In genomic region chr6:149082320-149082719, GRCh38 we compare ENCODE assay signal across 1 cellular context.
TF ChIP-seq lines count a peak whose summit lies in the region.

No MANE protein-coding gene starts in this region.

TF ChIP-seq in GM12878, 131 proteins besides CTCF, POLR2A, EP300 and RAD21 (continued from another document and continues in another):
- TF ChIP-seq E2F4 (IDR thresholded peaks at IDR 0.05; ENCODE audit: low read depth, low read length) (no peak), IRF3 (IDR thresholded peaks at IDR 0.05) (no peak), TCF12 (IDR thresholded peaks at IDR 0.05; ENCODE audit: low read depth, low read length) (0 out of 2 replicates have a peak, but pooled peaks have one; percentile 25), SMC3 (IDR thresholded peaks at IDR 0.05; ENCODE audit: borderline replicate concordance, low read length) (peak; percentile 96), CREB1 (IDR thresholded peaks at IDR 0.05; ENCODE audit: low read depth) (no peak), SIN3A (IDR thresholded peaks at IDR 0.05; ENCODE audit: low read depth, low read length) (no peak), USF1 (IDR thresholded peaks at IDR 0.05; ENCODE audit: borderline replicate concordance, extremely low read length, insufficient read depth, low read depth, low read length) (no peak), NFXL1 (IDR thresholded peaks at IDR 0.05; ENCODE audit: borderline replicate concordance) (no peak), JUND (IDR thresholded peaks at IDR 0.05; ENCODE audit: low read depth, low read length) (no peak), USF2 (IDR thresholded peaks at IDR 0.05; ENCODE audit: borderline replicate concordance, low read depth, low read length) (no peak), JUNB (IDR thresholded peaks at IDR 0.05) (no peak; the same call in 1 of the 2 replicates), MTA3 (IDR thresholded peaks at IDR 0.05; ENCODE audit: borderline replicate concordance, low read length) (no peak), ZNF24 (IDR thresholded peaks at IDR 0.05) (0 out of 2 replicates have a peak, but pooled peaks have one; percentile 13), BCL3 (IDR thresholded peaks at IDR 0.05; ENCODE audit: borderline replicate concordance, insufficient read depth, low read depth, low read length, poor library complexity, severe bottlenecking) (no peak), PBX3 (IDR thresholded peaks at IDR 0.05; ENCODE audit: insufficient replicate concordance, low read depth, low read length) (no peak), RELA (IDR thresholded peaks at IDR 0.05; ENCODE audit: borderline replicate concordance, partially characterized antibody) (no peak), SUPT20H (IDR thresholded peaks at IDR 0.05; ENCODE audit: borderline replicate concordance, control insufficient read depth, low read depth, low read length) (no peak), NKRF (conservative IDR thresholded peaks at IDR 0.05) (no peak), BACH1 (IDR thresholded peaks at IDR 0.05; ENCODE audit: borderline replicate concordance) (no peak), ESRRA (IDR thresholded peaks at IDR 0.05; ENCODE audit: low read length) (no peak), NFIC (IDR thresholded peaks at IDR 0.05; ENCODE audit: low read depth, low read length) (peak; percentile 15; the same call in 1 of the 2 replicates), HDAC2 (IDR thresholded peaks at IDR 0.05) (no peak), ZBTB40 (IDR thresholded peaks at IDR 0.05; ENCODE audit: borderline replicate concordance) (no peak), CBX3 (IDR thresholded peaks at IDR 0.05; ENCODE audit: borderline replicate concordance, low read depth) (no peak), REST (IDR thresholded peaks at IDR 0.05; ENCODE audit: low read depth, low read length) (no peak), HCFC1 (IDR thresholded peaks at IDR 0.05; ENCODE audit: low read length) (no peak), ATF7 (IDR thresholded peaks at IDR 0.05; ENCODE audit: low read depth) (peak; percentile 4; the same call in 1 of the 2 replicates), PAX5 (IDR thresholded peaks at IDR 0.05; ENCODE audit: borderline replicate concordance, low read depth, low read length) (no peak), IKZF1 (conservative IDR thresholded peaks at IDR 0.05) (no peak), MEF2A (IDR thresholded peaks at IDR 0.05; ENCODE audit: insufficient read depth, low read depth, low read length) (no peak), MAX (IDR thresholded peaks at IDR 0.05; ENCODE audit: low read depth, low read length) (no peak), PKNOX1 (IDR thresholded peaks at IDR 0.05) (no peak), IRF5 (IDR thresholded peaks at IDR 0.05; ENCODE audit: borderline replicate concordance) (no peak)
